Comparison of ENCODE assay signal across 19 cellular contexts in the genomic region with DNA sequence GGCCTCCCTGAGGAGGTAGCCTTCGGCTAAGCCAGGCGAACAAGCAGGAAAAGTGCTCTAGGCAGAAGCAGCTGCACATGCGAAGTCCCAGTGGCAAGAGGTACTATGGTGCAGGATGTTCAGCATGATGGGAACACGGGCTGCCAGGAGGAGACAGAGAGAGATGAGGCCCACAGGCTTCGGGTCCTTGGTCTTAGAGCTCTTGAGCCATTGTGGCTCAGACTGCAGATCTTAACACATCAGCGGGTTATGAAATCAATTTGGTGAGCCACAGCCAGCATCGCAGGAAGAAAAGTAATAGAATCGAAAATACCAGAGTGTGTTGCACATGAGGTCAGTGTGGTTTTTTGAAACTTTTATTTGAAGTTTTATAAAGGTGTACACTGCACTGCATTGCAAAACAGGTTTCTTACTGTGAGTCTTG.
DNase-seq lines count a peak whose midpoint lies in the region; ATAC-seq and TF ChIP-seq lines count a peak whose summit lies in the region.
"Had no signal": no experiment of that assay in that cellular context is flagged by ENCODE, and none has a peak within 500 bp of the region (broad histone marks: within the 10 kb centered on the region; RNA-seq: fewer than 3 reads in every experiment).

No MANE protein-coding gene starts in this region.

- no peaks in the 10 kb centered on the region for H3F3A ChIP-seq in MM.1S (ENCODE audit: insufficient read depth, low read length)

- no peak overlapping the region for H3K4me2 ChIP-seq in MM.1S (ENCODE audit: low read depth, low read length)

- no peak overlapping the region for H3K27ac ChIP-seq in MM.1S (ENCODE audit: low read length)
- H3K27ac ChIP-seq: thoracic aorta had no signal

- H4K20me1 ChIP-seq in MM.1S (ENCODE audit: insufficient read depth, low read length), result no peaks in the 10 kb centered on the region

- no peak overlapping the region for H3K9ac ChIP-seq in MM.1S (ENCODE audit: low read length)

- ATAC-seq in HG03442 (IDR thresholded peaks at IDR 0.05; ENCODE audit: unreplicated experiment), result no peak
- no peak for ATAC-seq in HG03354 (IDR thresholded peaks at IDR 0.05; ENCODE audit: poor library complexity, severe bottlenecking, unreplicated experiment)
- ATAC-seq: activated naive CD4-positive, alpha-beta T cell treated with anti-CD3 and anti-CD28 coated beads, Interleukin-2, amount 50 U/mL, for 72 hours; SK-N-SH treated with all-trans-retinoic acid at 6 μM for 48 hours had no signal

- H3K9me3 ChIP-seq in MM.1S (replicated peaks; ENCODE audit: insufficient read depth, low read length), result no peaks in the 10 kb centered on the region
- H3K9me3 ChIP-seq: HAP-1, thoracic aorta had no signal

- H3K27me3 ChIP-seq in MM.1S (replicated peaks; ENCODE audit: insufficient read depth, low read length), result no peaks in the 10 kb centered on the region

- peaks cover 2% of the 10 kb centered on the region; the same call in 1 of the 2 replicates for H3K4me1 ChIP-seq in MM.1S (ENCODE audit: low read length)
- H3K4me1 ChIP-seq: HAP-1 had no signal

- no peaks in the 10 kb centered on the region for H3K79me2 ChIP-seq in MM.1S (ENCODE audit: low read length)

- H3K9me2 ChIP-seq in MM.1S (replicated peaks; ENCODE audit: insufficient read depth, low read length), result no peaks in the 10 kb centered on the region

- H3K36me3 ChIP-seq in MM.1S (replicated peaks; ENCODE audit: insufficient read depth, low read length), result no peaks in the 10 kb centered on the region
- H3K36me3 ChIP-seq: HAP-1, thoracic aorta had no signal

- no peak overlapping the region for H2AFZ ChIP-seq in MM.1S (ENCODE audit: low read length)

- DNase-seq in DMS53 treated with DMSO at 0.1 percent for 48 hours (lab: John Stamatoyannopoulos, UW; ENCODE audit: unreplicated experiment) (peak; percentile 5), NCI-H524 treated with DMSO at 0.1 percent for 48 hours (lab: John Stamatoyannopoulos, UW) (peak; percentile 27), amniotic epithelial cell (ENCODE audit: low read depth) (peak; percentile 26), islet precursor cell (peak; percentile 52), MM.1S (no peak), Kasumi-1 (lab: John Stamatoyannopoulos, UW) (no peak)
- DNase-seq: activated CD4-positive, alpha-beta T cell treated with anti-CD3 and anti-CD28 coated beads, Interleukin-2, amount 10 ng/mL, durations not matched to agents 7 days and 5 days; activated T-cell treated with anti-CD3 and anti-CD28 coated beads, Interleukin-2, amount 50 U/mL, for 24 hours; GDM1; hippocampal formation; NCI-H1930; occipital lobe; stimulated activated CD4-positive, alpha-beta T cell treated with anti-CD3 and anti-CD28 coated beads, Interleukin-4, amount 100 ng/mL, for 4 hours had no signal

- no peak overlapping the region for H3K4me3 ChIP-seq in MM.1S (ENCODE audit: low read length)
- H3K4me3 ChIP-seq: HAP-1, thoracic aorta had no signal

- TF ChIP-seq CTCF in MM.1S (IDR thresholded peaks at IDR 0.05; ENCODE audit: low read length), result no peak

Comparison
In these comparisons a context has a peak if more than half of its experiments do, and no peak if none do; other contexts are left out.
1. DNase-seq: peak in DMS53 treated with DMSO at 0.1 percent for 48 hours (single experiment), NCI-H524 treated with DMSO at 0.1 percent for 48 hours (single experiment), amniotic epithelial cell (single experiment) and islet precursor cell (single experiment); none in MM.1S (single experiment) and Kasumi-1 (0 of 2).